In the genomic region with DNA sequence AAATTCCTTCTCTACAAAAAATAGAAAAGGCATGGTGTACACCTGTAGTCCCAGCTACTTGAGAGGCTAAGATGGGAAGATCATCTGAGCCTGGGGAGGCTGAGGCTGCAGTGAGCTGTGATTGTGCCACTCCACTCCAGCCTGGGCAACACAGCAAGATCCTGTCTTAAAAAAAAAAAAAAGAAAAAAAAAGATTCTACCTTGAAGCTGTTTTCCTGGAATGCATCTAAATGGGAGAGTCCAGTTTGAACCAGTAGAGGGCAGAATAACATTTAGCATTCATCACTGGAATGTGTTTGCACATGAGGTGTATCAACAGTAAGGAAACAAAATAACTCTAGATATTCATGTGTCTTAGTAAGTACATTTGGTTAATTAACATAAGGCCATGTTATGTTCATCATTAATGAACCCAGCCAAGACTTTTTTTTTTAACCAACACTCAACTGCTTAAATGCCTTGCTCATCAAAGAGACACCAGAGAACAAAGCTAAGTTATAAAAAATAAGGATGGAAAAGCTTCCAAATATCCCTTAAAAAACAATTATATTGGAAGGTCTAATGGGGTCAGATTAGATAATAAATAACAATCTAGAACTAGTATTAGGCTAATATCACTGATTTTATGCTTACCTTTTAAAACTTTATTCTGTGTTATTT, we compare ENCODE assay signal across 8 cellular contexts. TPM values are rescaled to one million over a fixed set of nuclear protein-coding genes. Genes with fewer than 3 reads are reported as not detected.
DNase-seq lines count a peak whose midpoint lies in the region; ATAC-seq and TF ChIP-seq lines count a peak whose summit lies in the region.

No MANE protein-coding gene starts in this region.

- H3K4me3 ChIP-seq in Karpas-422 (ENCODE audit: low read length) (no peak overlapping the region), upper lobe of left lung (no peak overlapping the region)

- TF ChIP-seq POLR2A in upper lobe of left lung (IDR thresholded peaks at IDR 0.05), result no peak

- H3K36me3 Mint-ChIP-seq in T-helper 17 cell (ENCODE audit: low read depth), result peaks cover 1% of the 10 kb centered on the region

- H3K9me3 ChIP-seq in Karpas-422 (ENCODE audit: low read length) (no peaks in the 10 kb centered on the region), upper lobe of left lung (no peaks in the 10 kb centered on the region), T-helper 17 cell (ENCODE audit: control insufficient read depth, low read length, poor library complexity, severe bottlenecking) (no peaks in the 10 kb centered on the region)

- peak; percentile 67 for DNase-seq in DMS 273 (lab: John Stamatoyannopoulos, UW; ENCODE audit: unreplicated experiment)
- no peak for DNase-seq in DMS 273 treated with DMSO at 0.1 percent for 48 hours (lab: John Stamatoyannopoulos, UW)
- DNase-seq in Karpas-422, result peak; percentile 79
- peak; percentile 70 for DNase-seq in amniotic epithelial cell (ENCODE audit: low read depth)
- peak; percentile 75 for DNase-seq in iris pigment epithelial cell (ENCODE audit: low read depth)
- DNase-seq in upper lobe of left lung, result no peak
- no peak for DNase-seq in T-helper 17 cell

- no peaks in the 10 kb centered on the region for H3K27me3 ChIP-seq in Karpas-422 (ENCODE audit: low read length)
- no peaks in the 10 kb centered on the region for H3K27me3 ChIP-seq in upper lobe of left lung

- H4K20me1 ChIP-seq in Karpas-422 (ENCODE audit: insufficient read depth, low read depth, low read length), result no peaks in the 10 kb centered on the region

- H3K36me3 ChIP-seq in Karpas-422 (ENCODE audit: insufficient read depth, low read length) (no peaks in the 10 kb centered on the region), upper lobe of left lung (no peaks in the 10 kb centered on the region)

- H3K9me2 ChIP-seq in Karpas-422 (replicated peaks; ENCODE audit: insufficient read depth, low read length), result no peaks in the 10 kb centered on the region

- H3K9ac ChIP-seq in Karpas-422 (ENCODE audit: low read length), result no peak overlapping the region

- H3K27ac ChIP-seq in Karpas-422 (ENCODE audit: low read length) (no peak overlapping the region), upper lobe of left lung (no peak overlapping the region)

- no peak overlapping the region for H2AFZ ChIP-seq in Karpas-422 (ENCODE audit: low read length)

- H3K79me2 ChIP-seq in Karpas-422 (ENCODE audit: low read length), result no peaks in the 10 kb centered on the region

- no peak overlapping the region for H3K4me2 ChIP-seq in Karpas-422 (ENCODE audit: low read depth, low read length, poor library complexity, severe bottlenecking)

- no peak overlapping the region for H3K27ac Mint-ChIP-seq in T-helper 17 cell

- ATAC-seq in GM19043 (IDR thresholded peaks at IDR 0.05; ENCODE audit: low read depth, unreplicated experiment) (peak; percentile 74), upper lobe of left lung (ENCODE audit: low FRiP score in 2 of 2) (peak in 1 of 2 donors; percentile 67), T-helper 17 cell (no peak)

- H3K4me1 Mint-ChIP-seq in T-helper 17 cell, result no peaks in the 10 kb centered on the region

- H3K4me3 Mint-ChIP-seq in T-helper 17 cell, result no peak overlapping the region

- no peak for TF ChIP-seq EP300 in upper lobe of left lung (IDR thresholded peaks at IDR 0.05)

- no peaks in the 10 kb centered on the region for H3K4me1 ChIP-seq in Karpas-422 (ENCODE audit: low read length)
- no peaks in the 10 kb centered on the region for H3K4me1 ChIP-seq in upper lobe of left lung

- peak in 5 of 6 experiments; percentile 40 to 51 (median 47) for TF ChIP-seq CTCF in upper lobe of left lung (IDR thresholded peaks at IDR 0.05)

- peaks cover 20% of the 10 kb centered on the region for H3K27me3 Mint-ChIP-seq in T-helper 17 cell

RNA-seq across cellular contexts. Expression of a gene that starts 16.1 kb away (rescaled TPM):
- total RNA-seq in Karpas-422 (2014; rRNA removed; shearing (Covaris generic); ENCODE audit: low replicate concordance), result not detected in 2 replicates
- total RNA-seq in upper lobe of left lung (not detected), T-helper 17 cell (not detected)

RNA-seq across cellular contexts. Expression of a gene that starts 25.8 kb away (rescaled TPM):
- not detected in 2 replicates for total RNA-seq in Karpas-422 (2014; rRNA removed; shearing (Covaris generic); ENCODE audit: low replicate concordance)
- total RNA-seq in upper lobe of left lung (under 1 TPM in 2 of 6 donors, not detected in 4; 0.26 to 0.30 TPM), T-helper 17 cell (not detected)

RNA-seq across cellular contexts. Expression of a gene that starts 57.1 kb away (rescaled TPM):
- not detected in 2 replicates for total RNA-seq in Karpas-422 (2014; rRNA removed; shearing (Covaris generic); ENCODE audit: low replicate concordance)
- total RNA-seq in upper lobe of left lung (not detected), T-helper 17 cell (not detected)

Comparison
In these comparisons a context has a peak if more than half of its experiments do, and no peak if none do; other contexts are left out.
1. DNase-seq: peak in DMS 273 (single experiment), Karpas-422 (single experiment), amniotic epithelial cell (single experiment) and iris pigment epithelial cell (single experiment); none in DMS 273 treated with DMSO at 0.1 percent for 48 hours (single experiment), upper lobe of left lung (0 of 2) and T-helper 17 cell (0 of 3).